In genomic region chr11:43861141-43861540, GRCh38 we compare ENCODE assay signal across 11 cellular contexts.
"Had no signal": no experiment of that assay in that cellular context is flagged by ENCODE, and none has a peak within 500 bp of the region (broad histone marks: within the 10 kb centered on the region; RNA-seq: fewer than 3 reads in every experiment).

No MANE protein-coding gene starts in this region.

- H3K4me1 ChIP-seq: HAP-1 had no signal

- H2AFZ ChIP-seq: GM23248, GM23338 had no signal

- DNase-seq: GM23248, GOT3, H7, H9, HCEC 1CT, HFFc6 had no signal

- ATAC-seq: GM23338, HCT116 had no signal

- H3K36me3 ChIP-seq: HAP-1 had no signal

- H3K4me2 ChIP-seq: GM23338 had no signal

- H3K4me3 ChIP-seq: GM23248, GM23338, HAP-1 had no signal

- H3K27ac Mint-ChIP-seq: GM23338, HFFc6 had no signal

- H3K9me3 Mint-ChIP-seq: GM23338 had no signal

- H3K27ac ChIP-seq: GM23248 had no signal

- H3K9ac ChIP-seq: GM23248 had no signal

- H3K4me1 Mint-ChIP-seq: GM23338, H9 had no signal

- H3K4me3 Mint-ChIP-seq: GM23338, H9, HFFc6 had no signal

- FAIRE-seq: H1, H54 had no signal

- H3K9me3 ChIP-seq: HAP-1 had no signal
